Comparison of ENCODE assay signal across 1 cellular context in the genomic region with DNA sequence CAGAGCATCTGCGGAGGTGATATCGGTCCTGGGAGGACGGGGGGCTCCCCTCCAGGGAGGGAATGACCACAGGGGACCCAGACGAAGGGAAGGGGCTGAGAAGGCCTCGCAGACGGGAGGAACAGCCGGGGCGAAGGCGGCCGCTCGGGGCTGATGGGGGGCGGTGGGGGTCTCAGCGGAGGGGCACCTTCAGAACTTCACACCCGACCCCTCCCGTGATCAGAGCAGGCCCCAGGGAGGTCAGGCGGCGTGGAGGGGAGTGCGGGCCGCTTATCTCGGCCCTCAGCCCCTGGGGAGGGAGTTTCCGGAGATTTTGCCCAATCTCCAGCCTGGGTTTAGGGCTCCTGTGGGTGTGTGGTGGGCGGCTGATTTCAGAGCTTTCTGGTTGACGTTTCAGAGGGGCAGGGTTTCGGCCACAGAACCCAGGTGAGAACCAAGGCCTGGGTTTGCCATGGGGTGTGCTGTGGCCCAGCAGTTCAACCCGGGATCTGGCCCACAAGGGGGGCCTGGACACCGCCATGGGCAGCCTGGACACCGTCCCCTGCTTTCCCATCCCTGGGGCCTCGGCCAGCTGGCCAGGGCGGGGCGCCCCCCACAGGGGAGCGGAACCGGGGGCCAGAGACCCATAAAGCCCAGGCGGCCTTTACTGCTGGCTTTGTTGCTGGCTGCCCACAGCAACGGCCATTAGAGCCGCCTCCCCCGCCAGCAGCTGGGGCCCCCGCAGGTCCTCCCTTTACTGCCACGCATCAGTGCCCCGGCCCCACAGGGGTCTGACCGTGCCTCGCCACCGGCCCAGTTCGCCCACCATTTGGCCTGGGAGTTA.
TF ChIP-seq lines count a peak whose summit lies in the region.

No MANE protein-coding gene starts in this region.

TF ChIP-seq in GM12878, 131 proteins besides CTCF, POLR2A, EP300 and RAD21 (continued from another document):
- TF ChIP-seq, protein P1, sequence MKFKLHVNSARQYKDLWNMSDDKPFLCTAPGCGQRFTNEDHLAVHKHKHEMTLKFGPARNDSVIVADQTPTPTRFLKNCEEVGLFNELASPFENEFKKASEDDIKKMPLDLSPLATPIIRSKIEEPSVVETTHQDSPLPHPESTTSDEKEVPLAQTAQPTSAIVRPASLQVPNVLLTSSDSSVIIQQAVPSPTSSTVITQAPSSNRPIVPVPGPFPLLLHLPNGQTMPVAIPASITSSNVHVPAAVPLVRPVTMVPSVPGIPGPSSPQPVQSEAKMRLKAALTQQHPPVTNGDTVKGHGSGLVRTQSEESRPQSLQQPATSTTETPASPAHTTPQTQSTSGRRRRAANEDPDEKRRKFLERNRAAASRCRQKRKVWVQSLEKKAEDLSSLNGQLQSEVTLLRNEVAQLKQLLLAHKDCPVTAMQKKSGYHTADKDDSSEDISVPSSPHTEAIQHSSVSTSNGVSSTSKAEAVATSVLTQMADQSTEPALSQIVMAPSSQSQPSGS (IDR thresholded peaks at IDR 0.05; ENCODE audit: low read length) = 0 out of 2 replicates have a peak, but pooled peaks have one; percentile 33
- TF ChIP-seq GABPA (IDR thresholded peaks at IDR 0.05; ENCODE audit: low read depth) (no peak), CUX1 (IDR thresholded peaks at IDR 0.05; ENCODE audit: insufficient replicate concordance, low read depth, low read length) (no peak), ZSCAN29 (IDR thresholded peaks at IDR 0.05) (peak; percentile 93), MYC (IDR thresholded peaks at IDR 0.05; ENCODE audit: insufficient read depth, insufficient read length, insufficient replicate concordance, low read length, severe bottlenecking) (no peak), MEF2A (IDR thresholded peaks at IDR 0.05; ENCODE audit: insufficient read depth, low read depth, low read length) (peak; percentile 11; the same call in 1 of the 2 replicates), CHD4 (IDR thresholded peaks at IDR 0.05) (no peak), SMAD5 (IDR thresholded peaks at IDR 0.05; ENCODE audit: low read depth) (peak; percentile 17; the same call in 1 of the 2 replicates), TCF12 (IDR thresholded peaks at IDR 0.05; ENCODE audit: low read depth, low read length) (peak; percentile 61), ELK1 (IDR thresholded peaks at IDR 0.05; ENCODE audit: low read depth, low read length) (0 out of 2 replicates have a peak, but pooled peaks have one; percentile 32), ZBTB33 (IDR thresholded peaks at IDR 0.05) (no peak), EED (IDR thresholded peaks at IDR 0.05; ENCODE audit: low read depth) (peak; percentile 87), JUND (IDR thresholded peaks at IDR 0.05; ENCODE audit: low read depth, low read length) (no peak), E2F8 (IDR thresholded peaks at IDR 0.05; ENCODE audit: low read depth, partially characterized antibody) (no peak), BHLHE40 (IDR thresholded peaks at IDR 0.05; ENCODE audit: borderline replicate concordance in 1 of 2, low read depth in 2 of 2, low read length in 1 of 2) (peak; percentile 77 to 91), EZH2 (IDR thresholded peaks at IDR 0.05; ENCODE audit: borderline replicate concordance, control insufficient read depth, low read depth, low read length) (no peak), SREBF1 (IDR thresholded peaks at IDR 0.05; ENCODE audit: low read length) (no peak)
- TF ChIP-seq, protein P2, sequence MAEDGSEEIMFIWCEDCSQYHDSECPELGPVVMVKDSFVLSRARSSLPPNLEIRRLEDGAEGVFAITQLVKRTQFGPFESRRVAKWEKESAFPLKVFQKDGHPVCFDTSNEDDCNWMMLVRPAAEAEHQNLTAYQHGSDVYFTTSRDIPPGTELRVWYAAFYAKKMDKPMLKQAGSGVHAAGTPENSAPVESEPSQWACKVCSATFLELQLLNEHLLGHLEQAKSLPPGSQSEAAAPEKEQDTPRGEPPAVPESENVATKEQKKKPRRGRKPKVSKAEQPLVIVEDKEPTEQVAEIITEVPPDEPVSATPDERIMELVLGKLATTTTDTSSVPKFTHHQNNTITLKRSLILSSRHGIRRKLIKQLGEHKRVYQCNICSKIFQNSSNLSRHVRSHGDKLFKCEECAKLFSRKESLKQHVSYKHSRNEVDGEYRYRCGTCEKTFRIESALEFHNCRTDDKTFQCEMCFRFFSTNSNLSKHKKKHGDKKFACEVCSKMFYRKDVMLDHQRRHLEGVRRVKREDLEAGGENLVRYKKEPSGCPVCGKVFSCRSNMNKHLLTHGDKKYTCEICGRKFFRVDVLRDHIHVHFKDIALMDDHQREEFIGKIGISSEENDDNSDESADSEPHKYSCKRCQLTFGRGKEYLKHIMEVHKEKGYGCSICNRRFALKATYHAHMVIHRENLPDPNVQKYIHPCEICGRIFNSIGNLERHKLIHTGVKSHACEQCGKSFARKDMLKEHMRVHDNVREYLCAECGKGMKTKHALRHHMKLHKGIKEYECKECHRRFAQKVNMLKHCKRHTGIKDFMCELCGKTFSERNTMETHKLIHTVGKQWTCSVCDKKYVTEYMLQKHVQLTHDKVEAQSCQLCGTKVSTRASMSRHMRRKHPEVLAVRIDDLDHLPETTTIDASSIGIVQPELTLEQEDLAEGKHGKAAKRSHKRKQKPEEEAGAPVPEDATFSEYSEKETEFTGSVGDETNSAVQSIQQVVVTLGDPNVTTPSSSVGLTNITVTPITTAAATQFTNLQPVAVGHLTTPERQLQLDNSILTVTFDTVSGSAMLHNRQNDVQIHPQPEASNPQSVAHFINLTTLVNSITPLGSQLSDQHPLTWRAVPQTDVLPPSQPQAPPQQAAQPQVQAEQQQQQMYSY (CRISPR knock-in tag; IDR thresholded peaks at IDR 0.05) = no peak
- TF ChIP-seq, protein P3, sequence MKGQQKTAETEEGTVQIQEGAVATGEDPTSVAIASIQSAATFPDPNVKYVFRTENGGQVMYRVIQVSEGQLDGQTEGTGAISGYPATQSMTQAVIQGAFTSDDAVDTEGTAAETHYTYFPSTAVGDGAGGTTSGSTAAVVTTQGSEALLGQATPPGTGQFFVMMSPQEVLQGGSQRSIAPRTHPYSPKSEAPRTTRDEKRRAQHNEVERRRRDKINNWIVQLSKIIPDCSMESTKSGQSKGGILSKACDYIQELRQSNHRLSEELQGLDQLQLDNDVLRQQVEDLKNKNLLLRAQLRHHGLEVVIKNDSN (IDR thresholded peaks at IDR 0.05; ENCODE audit: borderline replicate concordance, extremely low read length, insufficient read depth, low read depth, low read length) = peak; percentile 23
TF ChIP-seq in GM12878: peak in this region for 59.
